ENCODE assay signal across 2 cellular contexts in genomic region chr17:56708220-56708567, GRCh38.
TF ChIP-seq lines count a peak whose summit lies in the region.

No MANE protein-coding gene starts in this region.

TF ChIP-seq in GM23338, 12 proteins besides CTCF, POLR2A, EP300 and RAD21:
- TF ChIP-seq ETS1 (IDR thresholded peaks at IDR 0.05) (no peak), ZNF114 (CRISPR knock-in tag; IDR thresholded peaks at IDR 0.05) (no peak), JUNB (IDR thresholded peaks at IDR 0.05; ENCODE audit: unreplicated experiment) (no peak), EZH2 (IDR thresholded peaks at IDR 0.05; ENCODE audit: low read depth, unreplicated experiment) (no peak), EZH2phosphoT487 (IDR thresholded peaks at IDR 0.05; ENCODE audit: unreplicated experiment) (no peak), POLR2AphosphoS5 (IDR thresholded peaks at IDR 0.05; ENCODE audit: low read depth) (no peak), ZNF462 (CRISPR knock-in tag; IDR thresholded peaks at IDR 0.05) (no peak), REST (IDR thresholded peaks at IDR 0.05; ENCODE audit: unreplicated experiment) (no peak), ZNF331 (CRISPR knock-in tag; IDR thresholded peaks at IDR 0.05; ENCODE audit: low read depth) (no peak), CREB1 (CRISPR knock-in tag; IDR thresholded peaks at IDR 0.05; ENCODE audit: low read depth) (no peak), STAT1 (IDR thresholded peaks at IDR 0.05; ENCODE audit: unreplicated experiment) (no peak), NANOG (IDR thresholded peaks at IDR 0.05; ENCODE audit: borderline replicate concordance) (no peak)

TF ChIP-seq in SK-N-SH treated with all-trans-retinoic acid at 6 μM for 48 hours, 23 proteins besides CTCF, POLR2A, EP300 and RAD21 (continued from another document):
- no peak for TF ChIP-seq PATZ1 (CRISPR knock-in tag; IDR thresholded peaks at IDR 0.05; ENCODE audit: borderline replicate concordance)
